In the genomic region with DNA sequence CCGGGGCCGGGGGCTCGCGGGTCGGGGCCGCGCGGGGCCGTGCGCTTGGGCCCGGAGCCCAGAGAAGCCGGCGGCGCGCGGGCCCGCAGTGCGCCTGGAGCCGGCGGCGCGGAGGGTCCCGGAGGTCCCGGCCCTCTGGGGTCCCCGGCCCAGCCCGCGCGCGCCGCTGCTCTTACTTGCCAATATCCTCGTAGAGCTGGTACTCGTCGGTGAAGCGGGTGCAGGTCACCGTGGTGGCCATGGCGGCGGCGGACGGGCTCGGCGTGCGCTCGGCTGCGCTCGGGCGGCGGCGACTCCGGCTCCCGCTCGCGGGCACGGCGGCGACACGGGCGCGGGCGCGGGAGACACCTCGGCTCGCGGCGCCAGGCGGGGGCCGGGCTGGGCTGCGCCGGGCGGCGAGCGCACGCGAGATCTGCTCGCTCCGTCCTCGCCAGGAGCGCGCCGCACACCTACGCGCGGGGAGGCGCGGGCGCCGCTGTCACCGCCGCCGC, we compare ENCODE assay signal across 8 cellular contexts. TPM values are rescaled to one million over a fixed set of nuclear protein-coding genes. Genes with fewer than 3 reads are reported as not detected.
A peak's percentile ranks its signal among the peaks of the same experiment; 100 is the strongest.
DNase-seq lines count a peak whose midpoint lies in the region; ATAC-seq and TF ChIP-seq lines count a peak whose summit lies in the region.

A gene (minus strand): TSS at position 414 of the 491 bp plus-strand sequence. CDS start 173 bp downstream, at position 241.

- H3K36me3 Mint-ChIP-seq in activated CD4-positive, alpha-beta T cell treated with anti-CD3 and anti-CD28 coated beads, Interleukin-2, amount 10 ng/mL, durations not matched to agents 24 days and 14 days (ENCODE audit: low read depth): peaks cover 2% of the 10 kb centered on the region
- no peaks in the 10 kb centered on the region for H3K36me3 Mint-ChIP-seq in activated naive CD8-positive, alpha-beta T cell treated with anti-CD3 and anti-CD28 coated beads, Interleukin-2, amount 50 U/mL, for 24 hours (ENCODE audit: low read depth)
- no peaks in the 10 kb centered on the region for H3K36me3 Mint-ChIP-seq in immature natural killer cell

- H3K27ac Mint-ChIP-seq in activated CD4-positive, alpha-beta T cell treated with anti-CD3 and anti-CD28 coated beads, Interleukin-2, amount 10 ng/mL, durations not matched to agents 24 days and 14 days: no peak within 1 kb of the TSS
- H3K27ac Mint-ChIP-seq in activated naive CD8-positive, alpha-beta T cell treated with anti-CD3 and anti-CD28 coated beads, Interleukin-2, amount 50 U/mL, for 24 hours: no peak within 1 kb of the TSS
- no peak within 1 kb of the TSS for H3K27ac Mint-ChIP-seq in immature natural killer cell

- H3K27me3 Mint-ChIP-seq in activated CD4-positive, alpha-beta T cell treated with anti-CD3 and anti-CD28 coated beads, Interleukin-2, amount 10 ng/mL, durations not matched to agents 24 days and 14 days: peaks cover 38% of the 10 kb centered on the region
- H3K27me3 Mint-ChIP-seq in activated naive CD8-positive, alpha-beta T cell treated with anti-CD3 and anti-CD28 coated beads, Interleukin-2, amount 50 U/mL, for 24 hours: peaks cover 36% of the 10 kb centered on the region
- H3K27me3 Mint-ChIP-seq in immature natural killer cell (ENCODE audit: low read depth in 3 of 3): peaks cover 11 to 18% (median 16%) of the 10 kb centered on the region in 3 donors

- peaks cover 3% of the 10 kb centered on the region for H3K4me1 Mint-ChIP-seq in activated CD4-positive, alpha-beta T cell treated with anti-CD3 and anti-CD28 coated beads, Interleukin-2, amount 10 ng/mL, durations not matched to agents 24 days and 14 days
- H3K4me1 Mint-ChIP-seq in activated naive CD8-positive, alpha-beta T cell treated with anti-CD3 and anti-CD28 coated beads, Interleukin-2, amount 50 U/mL, for 24 hours: peaks cover 7% of the 10 kb centered on the region
- H3K4me1 Mint-ChIP-seq in immature natural killer cell: peaks cover 0 to 2% of the 10 kb centered on the region in 2 donors

- intact Hi-C loops in activated CD4-positive, alpha-beta T cell treated with anti-CD3 and anti-CD28 coated beads, Interleukin-2, amount 10 ng/mL, durations not matched to agents 24 days and 14 days (cut with micrococcal nuclease): no loop called here
- intact Hi-C loops in testis (cut with DNase I; ENCODE audit: low total_unique reads): no loop called here

- 2% methylated on average over 12 of the region's 89 CpGs; no CpG with 5 or more reads in 1 of the 2 donors for WGBS in testis, 2 donors

- H3K27me3 ChIP-seq in testis: no peaks in the 10 kb centered on the region

- H3K27ac ChIP-seq in testis: no peak within 1 kb of the TSS

- H3K9me3 Mint-ChIP-seq in activated CD4-positive, alpha-beta T cell treated with anti-CD3 and anti-CD28 coated beads, Interleukin-2, amount 10 ng/mL, durations not matched to agents 24 days and 14 days: no peaks in the 10 kb centered on the region
- H3K9me3 Mint-ChIP-seq in activated naive CD8-positive, alpha-beta T cell treated with anti-CD3 and anti-CD28 coated beads, Interleukin-2, amount 50 U/mL, for 24 hours: no peaks in the 10 kb centered on the region
- H3K9me3 Mint-ChIP-seq in immature natural killer cell: peaks cover 0 to 1% (median 0%) of the 10 kb centered on the region in 6 donors

- TF ChIP-seq CTCF in testis (IDR thresholded peaks at IDR 0.05) (no peak), foreskin fibroblast (IDR thresholded peaks at IDR 0.05; ENCODE audit: low read depth, low read length) (no peak)

- H3K4me3 ChIP-seq in testis (peak within 1 kb of the TSS in 1 of 2 donors; percentile 29), foreskin fibroblast (ENCODE audit: low read depth in 1 of 2, low read length in 2 of 2) (no peak within 1 kb of the TSS)

- H3K4me3 Mint-ChIP-seq in activated CD4-positive, alpha-beta T cell treated with anti-CD3 and anti-CD28 coated beads, Interleukin-2, amount 10 ng/mL, durations not matched to agents 24 days and 14 days: peak within 1 kb of the TSS; percentile 81
- H3K4me3 Mint-ChIP-seq in activated naive CD8-positive, alpha-beta T cell treated with anti-CD3 and anti-CD28 coated beads, Interleukin-2, amount 50 U/mL, for 24 hours: peak within 1 kb of the TSS; percentile 75
- peak within 1 kb of the TSS in 4 of 5 donors; percentile 31 to 74 (median 64) for H3K4me3 Mint-ChIP-seq in immature natural killer cell

- TF ChIP-seq POLR2A in testis (IDR thresholded peaks at IDR 0.05): no peak
- no peak for TF ChIP-seq POLR2A in erythroblast (IDR thresholded peaks at IDR 0.05; ENCODE audit: low read length)

- H3K9me3 ChIP-seq in testis: no peaks in the 10 kb centered on the region

- DNase-seq in activated CD4-positive, alpha-beta T cell treated with anti-CD3 and anti-CD28 coated beads, Interleukin-2, amount 10 ng/mL, durations not matched to agents 24 days and 14 days: peak; percentile 58
- no peak for DNase-seq in activated CD4-positive, alpha-beta T cell treated with anti-CD3 and anti-CD28 coated beads, Interleukin-2, amount 50 U/mL, for 4 hours
- peak; percentile 10 for DNase-seq in activated naive CD8-positive, alpha-beta T cell treated with anti-CD3 and anti-CD28 coated beads, Interleukin-2, amount 50 U/mL, for 24 hours
- DNase-seq in immature natural killer cell: no peak
- DNase-seq in testis: no peak
- no peak for DNase-seq in foreskin fibroblast
- no peak for DNase-seq in erythroblast (lab: John Stamatoyannopoulos, UW)

- peak; percentile 20 for ATAC-seq in activated naive CD8-positive, alpha-beta T cell treated with anti-CD3 and anti-CD28 coated beads, Interleukin-2, amount 50 U/mL, for 24 hours
- ATAC-seq in HG02623 (IDR thresholded peaks at IDR 0.05; ENCODE audit: unreplicated experiment): no peak

- no peaks in the 10 kb centered on the region for H3K4me1 ChIP-seq in testis

- no peaks in the 10 kb centered on the region for H3K36me3 ChIP-seq in testis (ENCODE audit: low read depth, missing control alignments)

RNA-seq across cellular contexts. Expression of the gene that starts here (rescaled TPM):
- 1.3 and 1.6 TPM in 2 replicates for total RNA-seq in activated CD4-positive, alpha-beta T cell treated with anti-CD3 and anti-CD28 coated beads, Interleukin-2, amount 10 ng/mL, durations not matched to agents 24 days and 14 days
- polyA plus RNA-seq in immature natural killer cell: not detected
- 10 to 100 TPM; 12.1 to 12.5 TPM for total RNA-seq in testis
- 4.0 TPM for polyA plus RNA-seq in testis (ENCODE audit: insufficient read depth, low read depth, low replicate concordance)

Comparison
In these comparisons a context has a peak if more than half of its experiments do, and no peak if none do; other contexts are left out.
1. DNase-seq: peak in activated CD4-positive, alpha-beta T cell treated with anti-CD3 and anti-CD28 coated beads, Interleukin-2, amount 10 ng/mL, durations not matched to agents 24 days and 14 days (single experiment) and activated naive CD8-positive, alpha-beta T cell treated with anti-CD3 and anti-CD28 coated beads, Interleukin-2, amount 50 U/mL, for 24 hours (single experiment); none in activated CD4-positive, alpha-beta T cell treated with anti-CD3 and anti-CD28 coated beads, Interleukin-2, amount 50 U/mL, for 4 hours (0 of 2), immature natural killer cell (0 of 3), testis (single experiment), foreskin fibroblast (0 of 2) and erythroblast (0 of 2).
2. Peak in every context shown above with its lines, with median percentiles within 50 percentile points of each other: H3K4me3 Mint-ChIP-seq.